In genomic region chr1:220093361-220094015, GRCh38 we compare ENCODE assay signal across 8 cellular contexts. TPM values are rescaled to one million over a fixed set of nuclear protein-coding genes. Genes with fewer than 3 reads are reported as not detected.
DNase-seq lines count a peak whose midpoint lies in the region; ATAC-seq, FAIRE-seq and TF ChIP-seq lines count a peak whose summit lies in the region.

No MANE protein-coding gene starts in this region.

- WGBS in A549 (ENCODE audit: missing lambda C conversion rate) = 17% methylated on average over 12 of the region's 12 CpGs

- TF ChIP-seq POLR2A in A549 (IDR thresholded peaks at IDR 0.05; ENCODE audit: low read length) = no peak
- TF ChIP-seq POLR2A in breast epithelium (IDR thresholded peaks at IDR 0.05) = no peak
- no peak for TF ChIP-seq POLR2A in H54 (IDR thresholded peaks at IDR 0.05; ENCODE audit: low read depth, low read length)

- CTCF ChIA-PET in A549 (lab: Yijun Ruan, JAX) = interaction anchor here (1.2 kb wide), 1 partner anchor 29 kb away, joined by 3 read pairs; no protein-coding TSS in a partner anchor

- TF ChIP-seq CTCF in A549 (IDR thresholded peaks at IDR 0.05) = no peak
- no peak for TF ChIP-seq CTCF in breast epithelium (IDR thresholded peaks at IDR 0.05)
- no peak for TF ChIP-seq CTCF in parathyroid adenoma (IDR thresholded peaks at IDR 0.05)

- no peak overlapping the region for H3K9ac ChIP-seq in parathyroid adenoma

- peak overlapping the region; percentile 50 for H2AFZ ChIP-seq in parathyroid adenoma

- DNase-seq in A549 (ENCODE audit: low read depth in 1 of 2, low spot score in 1 of 2) (no peak), breast epithelium (ENCODE audit: low spot score in 2 of 2) (no peak), H54 (ENCODE audit: insufficient read length, low spot score) (no peak), NCI-H2196 treated with DMSO at 0.1 percent for 48 hours (lab: John Stamatoyannopoulos, UW; ENCODE audit: unreplicated experiment) (no peak)

- FAIRE-seq in A549 (lab: Jason Lieb, UNC) (no peak), H54 (lab: Jason Lieb, UNC) (no peak)

- intact Hi-C loops in breast epithelium (cut with DNase I; ENCODE audit: low total_unique reads) = no loop called here

- H3K36me3 ChIP-seq in breast epithelium = no peaks in the 10 kb centered on the region
- no peaks in the 10 kb centered on the region for H3K36me3 ChIP-seq in parathyroid adenoma (ENCODE audit: control insufficient read depth, insufficient read depth, low read length)

- H3K27ac ChIP-seq in A549 = no peak overlapping the region
- peak overlapping the region; percentile 70 to 88 for H3K27ac ChIP-seq in breast epithelium
- no peak overlapping the region for H3K27ac ChIP-seq in parathyroid adenoma

- H3K4me2 ChIP-seq in A549 = peak overlapping the region; percentile 60
- H3K4me2 ChIP-seq in parathyroid adenoma (ENCODE audit: low read length) = peak overlapping the region; percentile 37

- no peaks in the 10 kb centered on the region for H3K79me2 ChIP-seq in parathyroid adenoma

- no peaks in the 10 kb centered on the region for H3K27me3 ChIP-seq in breast epithelium
- no peaks in the 10 kb centered on the region for H3K27me3 ChIP-seq in parathyroid adenoma (ENCODE audit: control insufficient read depth, insufficient read depth, low read length)

- POLR2A ChIA-PET in A549 (lab: Yijun Ruan, JAX) = no interaction called here

- H3K4me3 ChIP-seq in A549 = peak overlapping the region; percentile 81
- H3K4me3 ChIP-seq in breast epithelium = peak overlapping the region; percentile 67 to 96 (median 83)
- no peak overlapping the region for H3K4me3 ChIP-seq in parathyroid adenoma (ENCODE audit: low read depth, low read length)

- TF ChIP-seq RAD21 in A549 (conservative IDR thresholded peaks at IDR 0.05 in 1 of 2, IDR thresholded peaks at IDR 0.05 in 1 of 2) = no peak

- no peaks in the 10 kb centered on the region for H3K9me3 ChIP-seq in A549
- H3K9me3 ChIP-seq in breast epithelium = no peaks in the 10 kb centered on the region
- H3K9me3 ChIP-seq in parathyroid adenoma (ENCODE audit: control insufficient read depth, low read length) = no peaks in the 10 kb centered on the region

- TF ChIP-seq EP300 in A549 (IDR thresholded peaks at IDR 0.05) = no peak

- peaks cover 15% of the 10 kb centered on the region for H3K4me1 ChIP-seq in A549
- peaks cover 0 to 12% of the 10 kb centered on the region in 2 donors for H3K4me1 ChIP-seq in breast epithelium
- no peaks in the 10 kb centered on the region for H3K4me1 ChIP-seq in parathyroid adenoma

- ATAC-seq in A549 = no peak
- ATAC-seq in GM18870 (IDR thresholded peaks at IDR 0.05; ENCODE audit: unreplicated experiment) = peak; percentile 5
- peak; percentile 9 for ATAC-seq in HG03565 (IDR thresholded peaks at IDR 0.05; ENCODE audit: unreplicated experiment)
- ATAC-seq in GM21825 (IDR thresholded peaks at IDR 0.05; ENCODE audit: unreplicated experiment) = no peak

TF ChIP-seq in A549, 52 proteins besides CTCF, POLR2A, EP300 and RAD21:
- TF ChIP-seq HOXB5 (CRISPR knock-in tag; IDR thresholded peaks at IDR 0.05) (no peak), ESRRA (IDR thresholded peaks at IDR 0.05; ENCODE audit: borderline replicate concordance, low read length) (no peak), TFCP2L1 (CRISPR knock-in tag; IDR thresholded peaks at IDR 0.05) (no peak), JUNB (IDR thresholded peaks at IDR 0.05) (no peak), E2F6 (IDR thresholded peaks at IDR 0.05; ENCODE audit: borderline replicate concordance, low read depth) (no peak)

RNA-seq across cellular contexts. Expression of gene IARS2, which starts 0.4 kb away (rescaled TPM):
- polyA plus RNA-seq in A549 (2011; rRNA removed) (66.7 and 97.0 TPM in 2 replicates), A549 (2017; fragmentation: RNase III; extraction: RNeasy Plus Mini Kit Qiagen cat#74134 plus additional on column Dnase treatment) (115 to 116 TPM (median 115 TPM) in 3 replicates)
- polyA plus RNA-seq in A549 (2012; cell fraction: cytosol; rRNA removed) = 17.9 and 23.8 TPM in 2 replicates
- polyA plus RNA-seq in A549 (2012; cell fraction: nucleus; rRNA removed) = 12.6 and 23.5 TPM in 2 replicates
- polyA minus RNA-seq in A549 (2011; rRNA and poly(A)+ RNA removed) = 29.9 and 44.2 TPM in 2 replicates
- 10 to 100 TPM; 57.7 to 84.0 (median 66.2) TPM for total RNA-seq in breast epithelium

RNA-seq across cellular contexts. Expression of gene BPNT1, which starts 3.9 kb away (rescaled TPM):
- polyA plus RNA-seq in A549 (2011; rRNA removed) (43.5 and 45.2 TPM in 2 replicates), A549 (2017; fragmentation: RNase III; extraction: RNeasy Plus Mini Kit Qiagen cat#74134 plus additional on column Dnase treatment) (25.8 to 28.5 TPM (median 27.0 TPM) in 3 replicates)
- polyA plus RNA-seq in A549 (2012; cell fraction: cytosol; rRNA removed) = 12.5 and 14.3 TPM in 2 replicates
- polyA plus RNA-seq in A549 (2012; cell fraction: nucleus; rRNA removed) = 8.6 and 12.8 TPM in 2 replicates
- 15.0 and 23.0 TPM in 2 replicates for polyA minus RNA-seq in A549 (2011; rRNA and poly(A)+ RNA removed)
- 10 to 100 TPM; 14.6 to 34.1 (median 24.3) TPM for total RNA-seq in breast epithelium

RNA-seq across cellular contexts. Expression of gene EPRS1, which starts 47.2 kb away (rescaled TPM):
- polyA plus RNA-seq in A549 (2011; rRNA removed) (113 and 167 TPM in 2 replicates), A549 (2017; fragmentation: RNase III; extraction: RNeasy Plus Mini Kit Qiagen cat#74134 plus additional on column Dnase treatment) (69.4 to 82.9 TPM (median 72.7 TPM) in 3 replicates)
- polyA plus RNA-seq in A549 (2012; cell fraction: cytosol; rRNA removed) = 22.8 and 23.2 TPM in 2 replicates
- 23.8 and 27.2 TPM in 2 replicates for polyA plus RNA-seq in A549 (2012; cell fraction: nucleus; rRNA removed)
- 122 and 127 TPM in 2 replicates for polyA minus RNA-seq in A549 (2011; rRNA and poly(A)+ RNA removed)
- 10 to 100 TPM; 41.3 to 64.8 (median 47.5) TPM for total RNA-seq in breast epithelium

Comparison
In these comparisons a context has a peak if more than half of its experiments do, and no peak if none do; other contexts are left out.
1. ATAC-seq: peak in GM18870 (single experiment) and HG03565 (single experiment); none in A549 (0 of 2) and GM21825 (single experiment).
2. H3K27ac ChIP-seq: peak in breast epithelium (2 of 2); none in A549 (0 of 2) and parathyroid adenoma (single experiment).